8 cellular contexts compared by ENCODE assay signal in the genomic region with DNA sequence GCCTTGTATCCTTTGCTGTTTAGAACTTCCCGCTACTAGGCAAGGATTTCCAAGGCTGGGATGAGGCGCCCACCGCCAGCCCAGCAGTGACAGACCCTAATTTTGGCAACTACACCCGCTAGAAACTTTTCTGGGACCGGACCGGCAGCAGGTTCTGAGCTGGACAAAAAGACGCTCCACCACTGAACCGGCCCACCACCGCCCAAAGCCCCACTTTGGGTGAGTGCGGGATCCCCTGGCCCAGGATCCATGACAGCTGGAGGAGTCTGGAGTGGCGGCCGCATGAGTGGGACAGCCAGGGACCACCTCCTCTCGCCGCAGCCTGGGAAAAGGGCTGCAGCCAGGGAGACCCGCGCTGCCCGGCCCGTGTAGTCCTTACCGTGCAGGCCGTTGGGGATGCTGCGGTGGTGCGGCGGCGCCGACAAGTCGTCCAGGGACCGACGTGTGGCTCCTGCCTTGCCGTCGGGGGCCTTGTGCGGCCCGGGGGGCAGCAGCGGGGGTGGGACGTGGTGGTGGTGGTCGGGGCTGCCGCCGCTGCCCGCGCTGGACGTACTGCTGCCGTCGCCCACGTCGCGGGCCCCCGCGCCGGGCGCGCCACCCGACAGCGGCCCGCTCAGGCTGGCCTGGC. TPM values are rescaled to one million over a fixed set of nuclear protein-coding genes. Genes with fewer than 3 reads are reported as not detected.
DNase-seq lines count a peak whose midpoint lies in the region; ATAC-seq and TF ChIP-seq lines count a peak whose summit lies in the region.

No MANE protein-coding gene starts in this region.

- H3K9me3 ChIP-seq in Peyer's patch (no peaks in the 10 kb centered on the region), fibroblast of lung (ENCODE audit: control insufficient read depth, insufficient read depth, low read depth, low read length) (no peaks in the 10 kb centered on the region)

- CTCF ChIA-PET in Calu3 (lab: Charles Lee) = interaction anchor here (1.1 to 2.0 kb wide), 3 partner anchors 23 to 40 kb away, joined by 3 to 6 read pairs (median 5); no protein-coding TSS in a partner anchor

- intact Hi-C loops in Calu3 (cut with micrococcal nuclease; ENCODE audit: unreplicated experiment) = loop anchor here (5.0 kb wide), 1 partner anchor 41 kb away; no protein-coding TSS in a partner anchor

- H3K4me3 Mint-ChIP-seq in Calu3 (ENCODE audit: low read depth, unreplicated experiment) = peak overlapping the region; percentile 89
- peak overlapping the region; percentile 75 for H3K4me3 Mint-ChIP-seq in progenitor cell of endocrine pancreas (ENCODE audit: low read depth)

- H3K36me3 Mint-ChIP-seq in Calu3 (ENCODE audit: insufficient read depth, unreplicated experiment) (peaks cover 39% of the 10 kb centered on the region), progenitor cell of endocrine pancreas (ENCODE audit: insufficient read depth) (no peaks in the 10 kb centered on the region)

- no peak overlapping the region for H2AFZ ChIP-seq in fibroblast of lung (ENCODE audit: low read length)

- no TSS peak for BruUV-seq in Calu3 (replicated peaks; lab: Mats Ljungman, UMichigan)

- no peak overlapping the region for H3K9ac ChIP-seq in fibroblast of lung (ENCODE audit: insufficient read depth, low read length)

- TF ChIP-seq POLR2A in Peyer's patch (IDR thresholded peaks at IDR 0.05) = no peak
- TF ChIP-seq POLR2A in GM18505 (IDR thresholded peaks at IDR 0.05; ENCODE audit: borderline replicate concordance, extremely low read depth, insufficient read depth, insufficient read length) = no peak

- H3K36me3 ChIP-seq in Peyer's patch (no peaks in the 10 kb centered on the region), fibroblast of lung (ENCODE audit: control insufficient read depth, insufficient read depth, low read length) (no peaks in the 10 kb centered on the region)

- no peak overlapping the region for H3K27ac Mint-ChIP-seq in Calu3 (ENCODE audit: unreplicated experiment)
- peak overlapping the region; percentile 73 for H3K27ac Mint-ChIP-seq in progenitor cell of endocrine pancreas

- peaks cover 0 to 62% (median 9%) of the 10 kb centered on the region in 4 donors for H3K4me1 ChIP-seq in Peyer's patch
- H3K4me1 ChIP-seq in fibroblast of lung (ENCODE audit: control insufficient read depth, extremely low read depth, insufficient read depth, low read length) = peaks cover 3% of the 10 kb centered on the region

- H3K9me3 Mint-ChIP-seq in Calu3 (ENCODE audit: low read depth, unreplicated experiment) (no peaks in the 10 kb centered on the region), progenitor cell of endocrine pancreas (ENCODE audit: low read depth) (no peaks in the 10 kb centered on the region)

- DNase-seq in Calu3 = no peak
- no peak for DNase-seq in Peyer's patch
- no peak for DNase-seq in fibroblast of lung (ENCODE audit: low read depth in 2 of 2)
- DNase-seq in progenitor cell of endocrine pancreas (ENCODE audit: low spot score, unreplicated experiment) = no peak
- DNase-seq in Ammon's horn (ENCODE audit: low spot score) = no peak
- no peak for DNase-seq in SW480 (ENCODE audit: low spot score)

- H4K20me1 ChIP-seq in fibroblast of lung (ENCODE audit: control insufficient read depth, extremely low read depth, insufficient read depth, low read length) = no peaks in the 10 kb centered on the region

- H3K27me3 Mint-ChIP-seq in Calu3 (ENCODE audit: unreplicated experiment) = no peaks in the 10 kb centered on the region
- H3K27me3 Mint-ChIP-seq in progenitor cell of endocrine pancreas = peaks cover 2% of the 10 kb centered on the region

- no peaks in the 10 kb centered on the region for H3K27me3 ChIP-seq in Peyer's patch
- no peaks in the 10 kb centered on the region for H3K27me3 ChIP-seq in fibroblast of lung (ENCODE audit: control insufficient read depth, insufficient read depth, low read length)

- H3K79me2 ChIP-seq in fibroblast of lung (ENCODE audit: control insufficient read depth, insufficient read depth, low read length) = peaks cover 40% of the 10 kb centered on the region

- peak overlapping the region; percentile 66 to 90 (median 76) for H3K4me3 ChIP-seq in Peyer's patch
- H3K4me3 ChIP-seq in fibroblast of lung (replicated peaks in 1 of 4; ENCODE audit: control extremely low read depth in 1 of 4, insufficient read depth in 1 of 4, low read depth in 3 of 4, low read length in 4 of 4) = peak overlapping the region; percentile 32 to 56 (median 46)

- H3K27ac ChIP-seq in Peyer's patch = peak overlapping the region; percentile 31 to 91 (median 80)
- no peak overlapping the region for H3K27ac ChIP-seq in fibroblast of lung (ENCODE audit: insufficient read depth, low read length)

- ATAC-seq in GM18505 (IDR thresholded peaks at IDR 0.05; ENCODE audit: unreplicated experiment) = no peak
- ATAC-seq in HG02938 (IDR thresholded peaks at IDR 0.05; ENCODE audit: unreplicated experiment) = no peak

- peaks cover 30% of the 10 kb centered on the region for H3K4me1 Mint-ChIP-seq in Calu3 (ENCODE audit: low read depth, unreplicated experiment)
- H3K4me1 Mint-ChIP-seq in progenitor cell of endocrine pancreas (ENCODE audit: low read depth) = peaks cover 43% of the 10 kb centered on the region

- TF ChIP-seq CTCF in Calu3 (IDR thresholded peaks at IDR 0.05; ENCODE audit: unreplicated experiment) (no peak), Peyer's patch (IDR thresholded peaks at IDR 0.05) (no peak), fibroblast of lung (conservative IDR thresholded peaks at IDR 0.05 in 1 of 2, IDR thresholded peaks at IDR 0.05 in 1 of 2; ENCODE audit: low read depth in 1 of 2, low read length in 2 of 2) (no peak), progenitor cell of endocrine pancreas (IDR thresholded peaks at IDR 0.05; ENCODE audit: unreplicated experiment) (no peak)

- H3K4me2 ChIP-seq in fibroblast of lung (ENCODE audit: extremely low read depth, insufficient read depth, low read length) = peak overlapping the region; percentile 90

RNA-seq across cellular contexts. Expression of a gene that starts 1.1 kb away (rescaled TPM):
- total RNA-seq in Calu3 (2022) (44.6 and 45.1 TPM in 2 replicates), Peyer's patch (10 to 100 TPM; 19.8 to 98.1 (median 78.8) TPM), fibroblast of lung (2.6 and 9.6 TPM in 2 replicates), progenitor cell of endocrine pancreas (43.6 and 44.9 TPM in 2 replicates)
- 4.6 and 8.3 TPM in 2 replicates for polyA plus RNA-seq in fibroblast of lung
- polyA plus RNA-seq in fibroblast of lung (2012) = 7.1 and 14.6 TPM in 2 replicates
- polyA minus RNA-seq in fibroblast of lung (ENCODE audit: low replicate concordance) = 10.7 and 17.9 TPM in 2 replicates

RNA-seq across cellular contexts. Expression of a gene that starts 42.0 kb away (rescaled TPM):
- total RNA-seq in Calu3 (2022) = 0.22 TPM in 1 of 2 replicates, not detected in the other
- total RNA-seq in Peyer's patch = 1 to 10 TPM in 2 of 4 donors, under 1 TPM in 2; 0.88 to 2.5 (median 1.0) TPM
- 7.7 and 9.9 TPM in 2 replicates for total RNA-seq in fibroblast of lung
- polyA plus RNA-seq in fibroblast of lung = 1.5 and 1.6 TPM in 2 replicates
- polyA plus RNA-seq in fibroblast of lung (2012) = 2.6 and 2.9 TPM in 2 replicates
- 2.4 and 2.7 TPM in 2 replicates for polyA minus RNA-seq in fibroblast of lung (ENCODE audit: low replicate concordance)
- 0.65 and 0.73 TPM in 2 replicates for total RNA-seq in progenitor cell of endocrine pancreas
